In genomic region chr12:114684870-114685273, GRCh38 we compare ENCODE assay signal across 9 cellular contexts. TPM values are rescaled to one million over a fixed set of nuclear protein-coding genes. Genes with fewer than 3 reads are reported as not detected.
DNase-seq lines count a peak whose midpoint lies in the region; ATAC-seq and TF ChIP-seq lines count a peak whose summit lies in the region.
"Had no signal": no experiment of that assay in that cellular context is flagged by ENCODE, and none has a peak within 500 bp of the region (broad histone marks: within the 10 kb centered on the region; RNA-seq: fewer than 3 reads in every experiment).

No MANE protein-coding gene starts in this region.

- H3K27ac ChIP-seq in GM23248 (peak overlapping the region; percentile 97), VCaP (peak overlapping the region; percentile 97), hepatocyte (peak overlapping the region; percentile 97), gastrocnemius medialis (peak overlapping the region; percentile 85 to 97 (median 94))

- H2AFZ ChIP-seq in GM23248 (peak overlapping the region; percentile 71), hepatocyte (peak overlapping the region; percentile 3)

- no peak for DNase-seq in GM23248
- no peak for DNase-seq in hepatocyte (ENCODE audit: low spot score)
- DNase-seq in gastrocnemius medialis, result no peak
- no peak for DNase-seq in GF-D8 (lab: John Stamatoyannopoulos, UW)
- DNase-seq: stimulated activated naive CD4-positive, alpha-beta T cell treated with Interleukin-2 at 50 U/mL for 16 hours had no signal

- TF ChIP-seq POLR2A in gastrocnemius medialis (IDR thresholded peaks at IDR 0.05), result no peak
- no peak for TF ChIP-seq POLR2A in GM18505 (IDR thresholded peaks at IDR 0.05; ENCODE audit: borderline replicate concordance, extremely low read depth, insufficient read depth, insufficient read length)

- H3K36me3 ChIP-seq in GM23248 (ENCODE audit: low read depth) (peaks cover 5% of the 10 kb centered on the region; the same call in 1 of the 2 replicates), hepatocyte (replicated peaks; ENCODE audit: insufficient read depth, low read depth) (peaks cover 5% of the 10 kb centered on the region), gastrocnemius medialis (peaks cover 0 to 2% of the 10 kb centered on the region in 2 donors)

- H3F3A ChIP-seq in GM23248 (ENCODE audit: insufficient read depth), result peaks cover 32% of the 10 kb centered on the region

- no peaks in the 10 kb centered on the region for H3K27me3 ChIP-seq in GM23248 (replicated peaks; ENCODE audit: insufficient read depth)
- H3K27me3 ChIP-seq in hepatocyte, result no peaks in the 10 kb centered on the region
- peaks cover 6 to 23% (median 20%) of the 10 kb centered on the region in 3 donors for H3K27me3 ChIP-seq in gastrocnemius medialis

- H3K9me3 ChIP-seq in GM23248 (ENCODE audit: low read depth) (no peaks in the 10 kb centered on the region), hepatocyte (ENCODE audit: low read depth) (no peaks in the 10 kb centered on the region), gastrocnemius medialis (no peaks in the 10 kb centered on the region)

- no peak for TF ChIP-seq CTCF in VCaP (conservative IDR thresholded peaks at IDR 0.05)
- no peak for TF ChIP-seq CTCF in hepatocyte (IDR thresholded peaks at IDR 0.05; ENCODE audit: poor library complexity)
- TF ChIP-seq CTCF in gastrocnemius medialis (IDR thresholded peaks at IDR 0.05 in 4 of 5, conservative IDR thresholded peaks at IDR 0.05 in 1 of 5), result no peak

- H3K79me2 ChIP-seq in GM23248 (ENCODE audit: insufficient read depth), result peaks cover 40% of the 10 kb centered on the region
- peaks cover 88% of the 10 kb centered on the region for H3K79me2 ChIP-seq in hepatocyte

- H3K9ac ChIP-seq in GM23248, result peak overlapping the region; percentile 98

- H3K4me2 ChIP-seq in GM23248 (ENCODE audit: unreplicated experiment) (peak overlapping the region; percentile 76), hepatocyte (peak overlapping the region; percentile 88)

- H3K4me1 ChIP-seq in GM23248 (ENCODE audit: insufficient read depth) (0 out of 2 replicates have a peak, but pooled peaks cover under 1% of the 10 kb centered on the region), hepatocyte (ENCODE audit: insufficient read depth) (peaks cover 39% of the 10 kb centered on the region), gastrocnemius medialis (peaks cover 12 to 15% of the 10 kb centered on the region in 2 donors)

- intact Hi-C loops in gastrocnemius medialis (cut with DNase I; ENCODE audit: low total_unique reads), result loop anchor here (1.0 to 10.0 kb wide), 5 partner anchors 16 to 770 kb away; no protein-coding TSS in a partner anchor

- H3K4me3 ChIP-seq in GM23248 (peak overlapping the region; percentile 98), hepatocyte (peak overlapping the region; percentile 59), gastrocnemius medialis (peak overlapping the region; percentile 65 to 88 (median 76))

- in situ Hi-C loops in GM23248 (cut with MboI), result loop anchor here (25.0 kb wide), 1 partner anchor 677 kb away; no protein-coding TSS in a partner anchor
- in situ Hi-C loops in gastrocnemius medialis (cut with MboI; ENCODE audit: low sequenced_read_pairs in 4 of 4), result loop anchor here in 1 of 4 donors (25.0 kb wide), 1 partner anchor 652 kb away; no protein-coding TSS in a partner anchor

- no peaks in the 10 kb centered on the region for H4K20me1 ChIP-seq in GM23248 (ENCODE audit: insufficient read depth)
- peaks cover 33% of the 10 kb centered on the region for H4K20me1 ChIP-seq in hepatocyte (ENCODE audit: insufficient read depth, poor library complexity, severe bottlenecking)

- ATAC-seq in gastrocnemius medialis, result peak in 1 of 2 donors; percentile 17
- ATAC-seq in GM18505 (IDR thresholded peaks at IDR 0.05; ENCODE audit: unreplicated experiment), result no peak
- no peak for ATAC-seq in HG03280 (IDR thresholded peaks at IDR 0.05; ENCODE audit: unreplicated experiment)
- ATAC-seq in GM21825 (IDR thresholded peaks at IDR 0.05; ENCODE audit: unreplicated experiment), result no peak

- WGBS in GM23248 (ENCODE audit: low coverage in 1 of 2, low lambda C conversion rate in 2 of 2, missing lambda C conversion rate in 2 of 2), 2 experiments, result 4% methylated on average over 23 to 24 of the region's 24 CpGs
- WGBS in hepatocyte (ENCODE audit: low lambda C conversion rate, missing lambda C conversion rate), result 2% methylated on average over 24 of the region's 24 CpGs

- H3K9me2 ChIP-seq in GM23248 (ENCODE audit: insufficient read depth) (no peaks in the 10 kb centered on the region), hepatocyte (replicated peaks; ENCODE audit: insufficient read depth) (no peaks in the 10 kb centered on the region)

RNA-seq across cellular contexts. Expression of gene TBX3, which starts 0.9 kb away (rescaled TPM):
- total RNA-seq in GM23248 (2014; rRNA removed; shearing (Covaris generic)), result 25.1 and 34.0 TPM in 2 replicates
- polyA plus RNA-seq in GM23248 (2016; fragmentation: Nextera tagmentation; extraction: Ambion mirVana) (29.2 TPM in 2 replicates), hepatocyte (108 and 109 TPM in 2 replicates)
- total RNA-seq in hepatocyte (133 and 142 TPM in 2 replicates), gastrocnemius medialis (10 to 100 TPM in 3 of 4 donors, 1 to 10 TPM in 1; 7.5 to 16.7 (median 11.9) TPM)
